20 cellular contexts compared by ENCODE assay signal in genomic region chr13:22024381-22024994, GRCh38.
"Had no signal": no experiment of that assay in that cellular context is flagged by ENCODE, and none has a peak within 500 bp of the region (broad histone marks: within the 10 kb centered on the region; RNA-seq: fewer than 3 reads in every experiment).

No MANE protein-coding gene starts in this region.

- H3K9me3 Mint-ChIP-seq: natural killer cell treated with Interleukin-12 subunit alpha and Interleukin-12 subunit beta and Interleukin-15 and Interleukin-18, amount 100 ng/mL, for 72 hours; stimulated activated memory B cell treated with anti-CD40 and anti-IgM and Interleukin-4, amounts not matched to agents 10 μg/mL and 1 μg/mL and 100 μg/mL, for 72 hours; stimulated activated naive CD8-positive, alpha-beta T cell treated with anti-CD3 and anti-CD28 coated beads, Interleukin-15, Interleukin-2, amounts not matched to agents 100 ng/mL and 50 ng/mL, for 24 hours had no signal

- ATAC-seq: left colon; left ventricle myocardium superior; natural killer cell treated with Interleukin-12 subunit alpha and Interleukin-12 subunit beta and Interleukin-15 and Interleukin-18, amount 100 ng/mL, for 72 hours; pancreas; right cardiac atrium; stimulated activated memory B cell treated with anti-CD40 and anti-IgM and Interleukin-4, amounts not matched to agents 10 μg/mL and 1 μg/mL and 100 μg/mL, for 72 hours had no signal

- H3K27me3 Mint-ChIP-seq: stimulated activated memory B cell treated with anti-CD40 and anti-IgM and Interleukin-4, amounts not matched to agents 10 μg/mL and 1 μg/mL and 100 μg/mL, for 72 hours; stimulated activated naive CD8-positive, alpha-beta T cell treated with anti-CD3 and anti-CD28 coated beads, Interleukin-15, Interleukin-2, amounts not matched to agents 100 ng/mL and 50 ng/mL, for 24 hours had no signal

- H3K36me3 Mint-ChIP-seq: natural killer cell treated with Interleukin-12 subunit alpha and Interleukin-12 subunit beta and Interleukin-15 and Interleukin-18, amount 100 ng/mL, for 72 hours; stimulated activated memory B cell treated with anti-CD40 and anti-IgM and Interleukin-4, amounts not matched to agents 10 μg/mL and 1 μg/mL and 100 μg/mL, for 72 hours had no signal

- DNase-seq: dermis blood vessel endothelial cell; foreskin melanocyte; head of caudate nucleus; kidney; left colon; left ventricle myocardium superior; mesenchymal stem cell; midbrain; occipital lobe; pancreas; right cardiac atrium; stimulated activated CD4-positive, alpha-beta T cell treated with anti-CD3 and anti-CD28 coated beads, Interleukin-4, amount 100 ng/mL, for 1 hour; stimulated activated CD8-positive, alpha-beta memory T cell treated with anti-CD3 and anti-CD28 coated beads, Interleukin-4, amount 100 ng/mL, for 48 hours; tibial artery; upper lobe of left lung; uterus had no signal

- H3K27ac Mint-ChIP-seq: natural killer cell treated with Interleukin-12 subunit alpha and Interleukin-12 subunit beta and Interleukin-15 and Interleukin-18, amount 100 ng/mL, for 72 hours; progenitor cell of endocrine pancreas; stimulated activated memory B cell treated with anti-CD40 and anti-IgM and Interleukin-4, amounts not matched to agents 10 μg/mL and 1 μg/mL and 100 μg/mL, for 72 hours; stimulated activated naive CD8-positive, alpha-beta T cell treated with anti-CD3 and anti-CD28 coated beads, Interleukin-15, Interleukin-2, amounts not matched to agents 100 ng/mL and 50 ng/mL, for 24 hours had no signal

- H3K4me3 Mint-ChIP-seq: natural killer cell treated with Interleukin-12 subunit alpha and Interleukin-12 subunit beta and Interleukin-15 and Interleukin-18, amount 100 ng/mL, for 72 hours; stimulated activated memory B cell treated with anti-CD40 and anti-IgM and Interleukin-4, amounts not matched to agents 10 μg/mL and 1 μg/mL and 100 μg/mL, for 72 hours; stimulated activated naive CD8-positive, alpha-beta T cell treated with anti-CD3 and anti-CD28 coated beads, Interleukin-15, Interleukin-2, amounts not matched to agents 100 ng/mL and 50 ng/mL, for 24 hours had no signal

- H3K4me1 Mint-ChIP-seq: stimulated activated memory B cell treated with anti-CD40 and anti-IgM and Interleukin-4, amounts not matched to agents 10 μg/mL and 1 μg/mL and 100 μg/mL, for 72 hours had no signal
